Comparison of ENCODE assay signal across 1 cellular context in the genomic region with DNA sequence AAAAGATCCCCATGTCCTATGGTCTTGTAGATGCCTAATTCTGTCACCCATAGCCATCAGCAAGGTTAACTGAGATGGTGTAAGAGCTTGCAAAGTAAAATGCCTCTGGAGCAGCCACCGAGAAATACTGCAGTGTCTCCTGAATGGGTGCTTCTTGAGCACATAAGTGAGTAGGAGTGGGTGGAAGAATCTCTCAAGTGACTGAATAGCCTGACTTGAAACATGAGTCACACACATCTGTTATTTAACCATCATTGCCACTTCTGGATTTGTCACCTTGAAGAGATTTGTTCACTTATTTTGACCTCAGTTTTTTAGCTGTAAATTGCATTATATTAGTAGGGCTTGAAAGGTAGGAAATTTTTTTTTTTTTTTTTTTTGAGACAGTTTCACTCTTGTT.
TF ChIP-seq lines count a peak whose summit lies in the region.

No MANE protein-coding gene starts in this region.

TF ChIP-seq in HCT116, 20 proteins besides CTCF, POLR2A, EP300 and RAD21:
- TF ChIP-seq ELF1 (IDR thresholded peaks at IDR 0.05; ENCODE audit: borderline replicate concordance, low read depth) (no peak), ZFX (IDR thresholded peaks at IDR 0.05) (no peak), EZH2 (IDR thresholded peaks at IDR 0.05) (no peak), SIN3A (IDR thresholded peaks at IDR 0.05; ENCODE audit: low read depth) (no peak), POLR2AphosphoS5 (IDR thresholded peaks at IDR 0.05; ENCODE audit: low read depth, low read length) (no peak), TCF7L2 (IDR thresholded peaks at IDR 0.05; ENCODE audit: borderline replicate concordance, extremely low read depth, insufficient read depth, insufficient read length) (no peak), CBX3 (IDR thresholded peaks at IDR 0.05; ENCODE audit: low read depth) (no peak), MAX (IDR thresholded peaks at IDR 0.05) (no peak), EZH2phosphoT487 (IDR thresholded peaks at IDR 0.05; ENCODE audit: borderline replicate concordance) (no peak), EGR1 (IDR thresholded peaks at IDR 0.05; ENCODE audit: low read depth) (no peak), SRF (IDR thresholded peaks at IDR 0.05; ENCODE audit: low read depth) (no peak), CEBPB (IDR thresholded peaks at IDR 0.05; ENCODE audit: low read depth) (no peak), JUND (IDR thresholded peaks at IDR 0.05) (no peak), SP1 (IDR thresholded peaks at IDR 0.05; ENCODE audit: low read depth) (no peak), ZNF274 (IDR thresholded peaks at IDR 0.05; ENCODE audit: low read depth, low read length) (no peak)
- TF ChIP-seq, protein P1, sequence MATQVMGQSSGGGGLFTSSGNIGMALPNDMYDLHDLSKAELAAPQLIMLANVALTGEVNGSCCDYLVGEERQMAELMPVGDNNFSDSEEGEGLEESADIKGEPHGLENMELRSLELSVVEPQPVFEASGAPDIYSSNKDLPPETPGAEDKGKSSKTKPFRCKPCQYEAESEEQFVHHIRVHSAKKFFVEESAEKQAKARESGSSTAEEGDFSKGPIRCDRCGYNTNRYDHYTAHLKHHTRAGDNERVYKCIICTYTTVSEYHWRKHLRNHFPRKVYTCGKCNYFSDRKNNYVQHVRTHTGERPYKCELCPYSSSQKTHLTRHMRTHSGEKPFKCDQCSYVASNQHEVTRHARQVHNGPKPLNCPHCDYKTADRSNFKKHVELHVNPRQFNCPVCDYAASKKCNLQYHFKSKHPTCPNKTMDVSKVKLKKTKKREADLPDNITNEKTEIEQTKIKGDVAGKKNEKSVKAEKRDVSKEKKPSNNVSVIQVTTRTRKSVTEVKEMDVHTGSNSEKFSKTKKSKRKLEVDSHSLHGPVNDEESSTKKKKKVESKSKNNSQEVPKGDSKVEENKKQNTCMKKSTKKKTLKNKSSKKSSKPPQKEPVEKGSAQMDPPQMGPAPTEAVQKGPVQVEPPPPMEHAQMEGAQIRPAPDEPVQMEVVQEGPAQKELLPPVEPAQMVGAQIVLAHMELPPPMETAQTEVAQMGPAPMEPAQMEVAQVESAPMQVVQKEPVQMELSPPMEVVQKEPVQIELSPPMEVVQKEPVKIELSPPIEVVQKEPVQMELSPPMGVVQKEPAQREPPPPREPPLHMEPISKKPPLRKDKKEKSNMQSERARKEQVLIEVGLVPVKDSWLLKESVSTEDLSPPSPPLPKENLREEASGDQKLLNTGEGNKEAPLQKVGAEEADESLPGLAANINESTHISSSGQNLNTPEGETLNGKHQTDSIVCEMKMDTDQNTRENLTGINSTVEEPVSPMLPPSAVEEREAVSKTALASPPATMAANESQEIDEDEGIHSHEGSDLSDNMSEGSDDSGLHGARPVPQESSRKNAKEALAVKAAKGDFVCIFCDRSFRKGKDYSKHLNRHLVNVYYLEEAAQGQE (IDR thresholded peaks at IDR 0.05; ENCODE audit: low read depth) = no peak
- TF ChIP-seq, protein P2, sequence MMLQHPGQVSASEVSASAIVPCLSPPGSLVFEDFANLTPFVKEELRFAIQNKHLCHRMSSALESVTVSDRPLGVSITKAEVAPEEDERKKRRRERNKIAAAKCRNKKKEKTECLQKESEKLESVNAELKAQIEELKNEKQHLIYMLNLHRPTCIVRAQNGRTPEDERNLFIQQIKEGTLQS (IDR thresholded peaks at IDR 0.05) = no peak
